9 cellular contexts compared by ENCODE assay signal in genomic region chr6:117906905-117907599, GRCh38. TPM values are rescaled to one million over a fixed set of nuclear protein-coding genes. Genes with fewer than 3 reads are reported as not detected.
DNase-seq lines count a peak whose midpoint lies in the region; ATAC-seq and TF ChIP-seq lines count a peak whose summit lies in the region.
"Had no signal": no experiment of that assay in that cellular context is flagged by ENCODE, and none has a peak within 500 bp of the region (broad histone marks: within the 10 kb centered on the region; RNA-seq: fewer than 3 reads in every experiment).

Gene SLC35F1 (plus strand): TSS chr6:117907264.

- H3K9ac ChIP-seq in BLaER1 treated with 17β-estradiol and CSF1 and Interleukin-3, amounts not matched to agents 10 nM and 100 nM = peak within 1 kb of the TSS; percentile 48 to 77 (median 65); a peak in 21 of 22 replicates
- H3K9ac ChIP-seq in PC-3 (ENCODE audit: low read length) = no peak within 1 kb of the TSS

- H3K4me3 ChIP-seq in BLaER1 treated with 17β-estradiol and CSF1 and Interleukin-3, amounts not matched to agents 10 nM and 100 nM = peak within 1 kb of the TSS; percentile 69 to 84 (median 78)
- H3K4me3 ChIP-seq in PC-3 (ENCODE audit: low read length) (no peak within 1 kb of the TSS; the same call in 1 of the 2 replicates), body of pancreas (peak within 1 kb of the TSS; percentile 15 to 51), skin epidermis (peak within 1 kb of the TSS; percentile 25 to 52 (median 28))

- no peak within 1 kb of the TSS for H3K27ac ChIP-seq in BLaER1 treated with 17β-estradiol and CSF1 and Interleukin-3, amounts not matched to agents 10 nM and 100 nM
- no peak within 1 kb of the TSS for H3K27ac ChIP-seq in PC-3 (ENCODE audit: low read length)
- peak within 1 kb of the TSS in 2 of 4 donors; percentile 60 to 64 for H3K27ac ChIP-seq in body of pancreas
- H3K27ac ChIP-seq in skin epidermis = no peak within 1 kb of the TSS

- H3K36me3 ChIP-seq in BLaER1 treated with 17β-estradiol and CSF1 and Interleukin-3, amounts not matched to agents 10 nM and 100 nM = no peaks in the 10 kb centered on the region
- no peaks in the 10 kb centered on the region for H3K36me3 ChIP-seq in PC-3 (ENCODE audit: low read depth, low read length)
- no peaks in the 10 kb centered on the region for H3K36me3 ChIP-seq in body of pancreas (replicated peaks in 1 of 2; ENCODE audit: insufficient read depth in 1 of 2, low read depth in 2 of 2)

- no peak within 1 kb of the TSS for H2AFZ ChIP-seq in PC-3 (ENCODE audit: low read length)

- H3K4me2 ChIP-seq in BLaER1 treated with 17β-estradiol and CSF1 and Interleukin-3, amounts not matched to agents 10 nM and 100 nM = peak within 1 kb of the TSS; percentile 96 to 100 (median 98)
- peak within 1 kb of the TSS; percentile 49 for H3K4me2 ChIP-seq in PC-3 (ENCODE audit: low read length)

- 0 out of 2 replicates have a peak, but pooled peaks have one; percentile 26 for TF ChIP-seq CTCF in PC-3 (conservative IDR thresholded peaks at IDR 0.05; ENCODE audit: low read depth, low read length)
- peak; percentile 22 to 56 (median 45) for TF ChIP-seq CTCF in body of pancreas (IDR thresholded peaks at IDR 0.05)

- BruUV-seq in PC-3 (replicated peaks; lab: Mats Ljungman, UMichigan) = no TSS peak

- no peaks in the 10 kb centered on the region for H3K9me2 ChIP-seq in PC-3 (replicated peaks; ENCODE audit: low read length)

- TF ChIP-seq POLR2A in body of pancreas (IDR thresholded peaks at IDR 0.05) = no peak

- DNase-seq in PC-3 = no peak
- peak; percentile 44 to 74 (median 54) for DNase-seq in body of pancreas
- peak; percentile 80 for DNase-seq in iPS-NIHi11 (ENCODE audit: low spot score)
- no peak for DNase-seq in COLO829 (ENCODE audit: low spot score)

- H3K27me3 ChIP-seq in BLaER1 treated with 17β-estradiol and CSF1 and Interleukin-3, amounts not matched to agents 10 nM and 100 nM = peaks cover 34 to 50% (median 43%) of the 10 kb centered on the region in 11 experiments
- H3K27me3 ChIP-seq in PC-3 (ENCODE audit: low read length) (peaks cover 50% of the 10 kb centered on the region), body of pancreas (no peaks in the 10 kb centered on the region)

- WGBS in body of pancreas, 2 donors = 0 to 1% methylated on average over 13 to 74 of the region's 88 CpGs

- H3K79me2 ChIP-seq in PC-3 (ENCODE audit: low read length) = no peaks in the 10 kb centered on the region

- H3K9me3 ChIP-seq in BLaER1 treated with 17β-estradiol and CSF1 and Interleukin-3, amounts not matched to agents 10 nM and 100 nM (replicated peaks in 1 of 11) = no peaks in the 10 kb centered on the region
- H3K9me3 ChIP-seq in PC-3 (ENCODE audit: low read length) = no peaks in the 10 kb centered on the region
- no peaks in the 10 kb centered on the region for H3K9me3 ChIP-seq in body of pancreas

- H4K20me1 ChIP-seq in BLaER1 treated with 17β-estradiol and CSF1 and Interleukin-3, amounts not matched to agents 10 nM and 100 nM = peaks cover 0 to 7% (median 0%) of the 10 kb centered on the region in 11 experiments; a peak in 1 of 22 replicates
- no peaks in the 10 kb centered on the region for H4K20me1 ChIP-seq in PC-3 (ENCODE audit: low read length)

- H3K4me1 ChIP-seq in BLaER1 treated with 17β-estradiol and CSF1 and Interleukin-3, amounts not matched to agents 10 nM and 100 nM = peaks cover 0 to 15% (median 10%) of the 10 kb centered on the region in 10 experiments; a peak in 13 of 20 replicates
- H3K4me1 ChIP-seq in PC-3 (ENCODE audit: insufficient read depth, low read length) = no peaks in the 10 kb centered on the region
- peaks cover 12% of the 10 kb centered on the region for H3K4me1 ChIP-seq in body of pancreas

- POLR2A ChIA-PET in PC-3 (lab: Charles Lee; ENCODE audit: unreplicated experiment) = no interaction called here

- ATAC-seq in GM18873 (IDR thresholded peaks at IDR 0.05; ENCODE audit: low FRiP score, unreplicated experiment) (peak; percentile 48), HG03108 (IDR thresholded peaks at IDR 0.05; ENCODE audit: unreplicated experiment) (peak; percentile 60), PC-3 (peak; percentile 43), body of pancreas (peak; percentile 79)

- intact Hi-C loops in PC-3 (cut with micrococcal nuclease) (no loop called here), body of pancreas (cut with DNase I) (no loop called here)

- CTCF ChIA-PET in PC-3 (lab: Charles Lee) = no interaction called here

- H3F3A ChIP-seq in PC-3 (ENCODE audit: low read length, unreplicated experiment) = no peaks in the 10 kb centered on the region

RNA-seq across cellular contexts. Expression of gene SLC35F1, which starts in this region (rescaled TPM):
- not detected in 2 replicates for total RNA-seq in PC-3 (2014; rRNA removed)
- total RNA-seq in body of pancreas = under 1 TPM; under 0.01 to 0.78 TPM
- total RNA-seq: T-helper 1 cell treated with Interleukin-12 subunit alpha and Interleukin-12 subunit beta and Interleukin-4 antibody, amounts not matched to agents 30 ng/mL and 1 ng/mL, for 36 hours had no signal

Comparison
In these comparisons a context has a peak if more than half of its experiments do, and no peak if none do; other contexts are left out.
1. Peak in ATAC-seq and H3K4me2 ChIP-seq in PC-3; RNA of the gene not detected or under 1 TPM.
2. Peak in DNase-seq, ATAC-seq and H3K4me3 ChIP-seq in body of pancreas; RNA of the gene not detected or under 1 TPM.